Comparison of ENCODE assay signal across 1 cellular context in genomic region chr12:121805171-121805687, GRCh38.
TF ChIP-seq lines count a peak whose summit lies in the region.

No MANE protein-coding gene starts in this region.

TF ChIP-seq in HepG2, 621 proteins besides CTCF, POLR2A, EP300 and RAD21:
- peak; percentile 98 for TF ChIP-seq ZNF142 (CRISPR knock-in tag; IDR thresholded peaks at IDR 0.05)
- TF ChIP-seq MYC (CRISPR knock-in tag; IDR thresholded peaks at IDR 0.05; ENCODE audit: borderline replicate concordance) = peak; percentile 8; the same call in 1 of the 2 replicates
- 0 out of 2 replicates have a peak, but pooled peaks have one; percentile 27 for TF ChIP-seq SIN3A (IDR thresholded peaks at IDR 0.05; ENCODE audit: borderline replicate concordance, low read depth, low read length)
- TF ChIP-seq SAP130 (CRISPR knock-in tag; IDR thresholded peaks at IDR 0.05; ENCODE audit: low read depth) = no peak
- TF ChIP-seq, protein P1, sequence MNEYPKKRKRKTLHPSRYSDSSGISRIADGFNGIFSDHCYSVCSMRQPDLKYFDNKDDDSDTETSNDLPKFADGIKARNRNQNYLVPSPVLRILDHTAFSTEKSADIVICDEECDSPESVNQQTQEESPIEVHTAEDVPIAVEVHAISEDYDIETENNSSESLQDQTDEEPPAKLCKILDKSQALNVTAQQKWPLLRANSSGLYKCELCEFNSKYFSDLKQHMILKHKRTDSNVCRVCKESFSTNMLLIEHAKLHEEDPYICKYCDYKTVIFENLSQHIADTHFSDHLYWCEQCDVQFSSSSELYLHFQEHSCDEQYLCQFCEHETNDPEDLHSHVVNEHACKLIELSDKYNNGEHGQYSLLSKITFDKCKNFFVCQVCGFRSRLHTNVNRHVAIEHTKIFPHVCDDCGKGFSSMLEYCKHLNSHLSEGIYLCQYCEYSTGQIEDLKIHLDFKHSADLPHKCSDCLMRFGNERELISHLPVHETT (CRISPR knock-in tag; conservative IDR thresholded peaks at IDR 0.05) = no peak
- TF ChIP-seq ETV5 (CRISPR knock-in tag; IDR thresholded peaks at IDR 0.05; ENCODE audit: borderline replicate concordance) = 0 out of 2 replicates have a peak, but pooled peaks have one; percentile 8
- no peak for TF ChIP-seq AHR (CRISPR knock-in tag; IDR thresholded peaks at IDR 0.05)
